8 cellular contexts compared by ENCODE assay signal in genomic region chr9:129178579-129178909, GRCh38. TPM values are rescaled to one million over a fixed set of nuclear protein-coding genes. Genes with fewer than 3 reads are reported as not detected.
A peak's percentile ranks its signal among the peaks of the same experiment; 100 is the strongest.
DNase-seq lines count a peak whose midpoint lies in the region; ATAC-seq and TF ChIP-seq lines count a peak whose summit lies in the region.

No MANE protein-coding gene starts in this region.

- H3K27me3 ChIP-seq in dorsolateral prefrontal cortex (no peaks in the 10 kb centered on the region), neutrophil (peaks cover 52% of the 10 kb centered on the region)

- no peak for TF ChIP-seq EP300 in Ishikawa (IDR thresholded peaks at IDR 0.05; ENCODE audit: borderline replicate concordance)

- H3K4me3 ChIP-seq in dorsolateral prefrontal cortex: peak overlapping the region in 58 of 59 donors; percentile 6 to 93 (median 80)
- peak overlapping the region; percentile 78 to 80 for H3K4me3 ChIP-seq in neutrophil (ENCODE audit: low read depth in 1 of 2, low read length in 1 of 2)

- H3K27ac ChIP-seq in dorsolateral prefrontal cortex: peak overlapping the region in 7 of 59 donors; percentile 87 to 97 (median 95)
- no peak overlapping the region for H3K27ac ChIP-seq in neutrophil

- intact Hi-C loops in dorsolateral prefrontal cortex (cut with DNase I): loop anchor here (2.0 to 5.0 kb wide), 6 partner anchors 22 to 309 kb away; no protein-coding TSS in a partner anchor

- ATAC-seq in HG03045 (IDR thresholded peaks at IDR 0.05; ENCODE audit: unreplicated experiment): no peak
- ATAC-seq in HG02973 (IDR thresholded peaks at IDR 0.05; ENCODE audit: unreplicated experiment): no peak
- ATAC-seq in GM21515 (IDR thresholded peaks at IDR 0.05; ENCODE audit: unreplicated experiment): no peak

- peaks cover 52 to 53% of the 10 kb centered on the region in 2 experiments for H3K4me1 ChIP-seq in neutrophil (ENCODE audit: control insufficient read depth in 1 of 2, insufficient read depth in 1 of 2, low read depth in 1 of 2, low read length in 1 of 2)

- DNase-seq in COLO668 (lab: John Stamatoyannopoulos, UW; ENCODE audit: unreplicated experiment): peak; percentile 94
- no peak for DNase-seq in dorsolateral prefrontal cortex
- no peak for DNase-seq in globus pallidus (ENCODE audit: low spot score)

- TF ChIP-seq RAD21 in Ishikawa (IDR thresholded peaks at IDR 0.05; ENCODE audit: low read depth): no peak

- H3K36me3 ChIP-seq in neutrophil: no peaks in the 10 kb centered on the region

- no peaks in the 10 kb centered on the region for H3K9me3 ChIP-seq in neutrophil

- TF ChIP-seq CTCF in dorsolateral prefrontal cortex (IDR thresholded peaks at IDR 0.05 in 54 of 56, conservative IDR thresholded peaks at IDR 0.05 in 2 of 56; ENCODE audit: low read depth in 1 of 56, partially characterized antibody in 56 of 56): no peak
- no peak for TF ChIP-seq CTCF in neutrophil (IDR thresholded peaks at IDR 0.05)

TF ChIP-seq in Ishikawa, 13 proteins besides CTCF, POLR2A, EP300 and RAD21:
- TF ChIP-seq, protein P1, sequence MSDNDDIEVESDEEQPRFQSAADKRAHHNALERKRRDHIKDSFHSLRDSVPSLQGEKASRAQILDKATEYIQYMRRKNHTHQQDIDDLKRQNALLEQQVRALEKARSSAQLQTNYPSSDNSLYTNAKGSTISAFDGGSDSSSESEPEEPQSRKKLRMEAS (IDR thresholded peaks at IDR 0.05): peak; percentile 25; the same call in 1 of the 2 replicates
- TF ChIP-seq FOXM1 (IDR thresholded peaks at IDR 0.05; ENCODE audit: borderline replicate concordance, low read depth) (0 out of 2 replicates have a peak, but pooled peaks have one; percentile 5), TCF12 (IDR thresholded peaks at IDR 0.05; ENCODE audit: low read depth) (peak; percentile 10; the same call in 1 of the 2 replicates)
- TF ChIP-seq, protein P2, sequence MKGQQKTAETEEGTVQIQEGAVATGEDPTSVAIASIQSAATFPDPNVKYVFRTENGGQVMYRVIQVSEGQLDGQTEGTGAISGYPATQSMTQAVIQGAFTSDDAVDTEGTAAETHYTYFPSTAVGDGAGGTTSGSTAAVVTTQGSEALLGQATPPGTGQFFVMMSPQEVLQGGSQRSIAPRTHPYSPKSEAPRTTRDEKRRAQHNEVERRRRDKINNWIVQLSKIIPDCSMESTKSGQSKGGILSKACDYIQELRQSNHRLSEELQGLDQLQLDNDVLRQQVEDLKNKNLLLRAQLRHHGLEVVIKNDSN (IDR thresholded peaks at IDR 0.05): no peak

RNA-seq across cellular contexts. Expression of gene IER5L, which starts 0.5 kb away (rescaled TPM):
- total RNA-seq in dorsolateral prefrontal cortex: 10 to 100 TPM in 102 of 120 experiments, 1 to 10 TPM in 18; 4.7 to 34.0 (median 13.8) TPM
